Comparison of ENCODE assay signal across 1 cellular context in the genomic region with DNA sequence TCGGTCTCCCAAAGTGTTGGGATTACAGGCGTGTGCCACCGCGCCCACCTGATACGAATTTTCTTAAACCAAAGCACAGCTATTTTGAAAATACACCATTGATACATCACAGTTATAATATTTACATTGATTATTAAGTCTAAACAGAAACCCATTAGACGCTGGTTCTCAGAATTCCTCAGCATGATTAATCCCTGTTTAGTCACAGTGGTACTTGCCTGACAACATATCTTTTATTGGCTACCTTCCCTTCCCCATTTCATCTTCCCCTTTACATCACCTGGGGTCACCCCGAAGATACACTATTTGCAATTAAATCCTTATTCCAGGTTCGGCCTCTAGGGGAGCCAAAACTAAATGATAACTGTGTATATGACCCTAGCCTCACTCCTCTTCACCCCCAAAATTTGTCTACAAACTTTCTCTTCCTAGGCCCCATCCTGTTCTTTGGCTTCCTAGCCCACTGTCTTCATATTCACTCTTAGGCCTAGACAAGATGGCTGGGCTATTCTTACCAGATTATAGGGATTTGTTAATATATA.
TF ChIP-seq lines count a peak whose summit lies in the region.

No MANE protein-coding gene starts in this region.

TF ChIP-seq in H1, 55 proteins besides CTCF, POLR2A, EP300 and RAD21:
- TF ChIP-seq CTBP2 (IDR thresholded peaks at IDR 0.05; ENCODE audit: borderline replicate concordance, insufficient read depth, insufficient read length, low read length) (no peak), MAFK (IDR thresholded peaks at IDR 0.05; ENCODE audit: low read depth, low read length) (no peak), POU5F1 (IDR thresholded peaks at IDR 0.05; ENCODE audit: low read depth, low read length) (no peak), SIN3A (conservative IDR thresholded peaks at IDR 0.05 in 1 of 2, IDR thresholded peaks at IDR 0.05 in 1 of 2; ENCODE audit: low read depth in 1 of 2, low read length in 2 of 2) (no peak), CBX8 (IDR thresholded peaks at IDR 0.05; ENCODE audit: borderline replicate concordance, low read depth, low read length) (no peak), SP4 (IDR thresholded peaks at IDR 0.05; ENCODE audit: low read length) (no peak), CHD1 (IDR thresholded peaks at IDR 0.05; ENCODE audit: low read depth, low read length) (no peak), SP2 (IDR thresholded peaks at IDR 0.05; ENCODE audit: low read length) (no peak), KDM5A (IDR thresholded peaks at IDR 0.05; ENCODE audit: low read length) (no peak), CEBPB (IDR thresholded peaks at IDR 0.05; ENCODE audit: low read depth, low read length) (no peak), NANOG (IDR thresholded peaks at IDR 0.05; ENCODE audit: insufficient read depth, low read depth, low read length, poor library complexity, severe bottlenecking) (no peak)
- TF ChIP-seq, protein P1, sequence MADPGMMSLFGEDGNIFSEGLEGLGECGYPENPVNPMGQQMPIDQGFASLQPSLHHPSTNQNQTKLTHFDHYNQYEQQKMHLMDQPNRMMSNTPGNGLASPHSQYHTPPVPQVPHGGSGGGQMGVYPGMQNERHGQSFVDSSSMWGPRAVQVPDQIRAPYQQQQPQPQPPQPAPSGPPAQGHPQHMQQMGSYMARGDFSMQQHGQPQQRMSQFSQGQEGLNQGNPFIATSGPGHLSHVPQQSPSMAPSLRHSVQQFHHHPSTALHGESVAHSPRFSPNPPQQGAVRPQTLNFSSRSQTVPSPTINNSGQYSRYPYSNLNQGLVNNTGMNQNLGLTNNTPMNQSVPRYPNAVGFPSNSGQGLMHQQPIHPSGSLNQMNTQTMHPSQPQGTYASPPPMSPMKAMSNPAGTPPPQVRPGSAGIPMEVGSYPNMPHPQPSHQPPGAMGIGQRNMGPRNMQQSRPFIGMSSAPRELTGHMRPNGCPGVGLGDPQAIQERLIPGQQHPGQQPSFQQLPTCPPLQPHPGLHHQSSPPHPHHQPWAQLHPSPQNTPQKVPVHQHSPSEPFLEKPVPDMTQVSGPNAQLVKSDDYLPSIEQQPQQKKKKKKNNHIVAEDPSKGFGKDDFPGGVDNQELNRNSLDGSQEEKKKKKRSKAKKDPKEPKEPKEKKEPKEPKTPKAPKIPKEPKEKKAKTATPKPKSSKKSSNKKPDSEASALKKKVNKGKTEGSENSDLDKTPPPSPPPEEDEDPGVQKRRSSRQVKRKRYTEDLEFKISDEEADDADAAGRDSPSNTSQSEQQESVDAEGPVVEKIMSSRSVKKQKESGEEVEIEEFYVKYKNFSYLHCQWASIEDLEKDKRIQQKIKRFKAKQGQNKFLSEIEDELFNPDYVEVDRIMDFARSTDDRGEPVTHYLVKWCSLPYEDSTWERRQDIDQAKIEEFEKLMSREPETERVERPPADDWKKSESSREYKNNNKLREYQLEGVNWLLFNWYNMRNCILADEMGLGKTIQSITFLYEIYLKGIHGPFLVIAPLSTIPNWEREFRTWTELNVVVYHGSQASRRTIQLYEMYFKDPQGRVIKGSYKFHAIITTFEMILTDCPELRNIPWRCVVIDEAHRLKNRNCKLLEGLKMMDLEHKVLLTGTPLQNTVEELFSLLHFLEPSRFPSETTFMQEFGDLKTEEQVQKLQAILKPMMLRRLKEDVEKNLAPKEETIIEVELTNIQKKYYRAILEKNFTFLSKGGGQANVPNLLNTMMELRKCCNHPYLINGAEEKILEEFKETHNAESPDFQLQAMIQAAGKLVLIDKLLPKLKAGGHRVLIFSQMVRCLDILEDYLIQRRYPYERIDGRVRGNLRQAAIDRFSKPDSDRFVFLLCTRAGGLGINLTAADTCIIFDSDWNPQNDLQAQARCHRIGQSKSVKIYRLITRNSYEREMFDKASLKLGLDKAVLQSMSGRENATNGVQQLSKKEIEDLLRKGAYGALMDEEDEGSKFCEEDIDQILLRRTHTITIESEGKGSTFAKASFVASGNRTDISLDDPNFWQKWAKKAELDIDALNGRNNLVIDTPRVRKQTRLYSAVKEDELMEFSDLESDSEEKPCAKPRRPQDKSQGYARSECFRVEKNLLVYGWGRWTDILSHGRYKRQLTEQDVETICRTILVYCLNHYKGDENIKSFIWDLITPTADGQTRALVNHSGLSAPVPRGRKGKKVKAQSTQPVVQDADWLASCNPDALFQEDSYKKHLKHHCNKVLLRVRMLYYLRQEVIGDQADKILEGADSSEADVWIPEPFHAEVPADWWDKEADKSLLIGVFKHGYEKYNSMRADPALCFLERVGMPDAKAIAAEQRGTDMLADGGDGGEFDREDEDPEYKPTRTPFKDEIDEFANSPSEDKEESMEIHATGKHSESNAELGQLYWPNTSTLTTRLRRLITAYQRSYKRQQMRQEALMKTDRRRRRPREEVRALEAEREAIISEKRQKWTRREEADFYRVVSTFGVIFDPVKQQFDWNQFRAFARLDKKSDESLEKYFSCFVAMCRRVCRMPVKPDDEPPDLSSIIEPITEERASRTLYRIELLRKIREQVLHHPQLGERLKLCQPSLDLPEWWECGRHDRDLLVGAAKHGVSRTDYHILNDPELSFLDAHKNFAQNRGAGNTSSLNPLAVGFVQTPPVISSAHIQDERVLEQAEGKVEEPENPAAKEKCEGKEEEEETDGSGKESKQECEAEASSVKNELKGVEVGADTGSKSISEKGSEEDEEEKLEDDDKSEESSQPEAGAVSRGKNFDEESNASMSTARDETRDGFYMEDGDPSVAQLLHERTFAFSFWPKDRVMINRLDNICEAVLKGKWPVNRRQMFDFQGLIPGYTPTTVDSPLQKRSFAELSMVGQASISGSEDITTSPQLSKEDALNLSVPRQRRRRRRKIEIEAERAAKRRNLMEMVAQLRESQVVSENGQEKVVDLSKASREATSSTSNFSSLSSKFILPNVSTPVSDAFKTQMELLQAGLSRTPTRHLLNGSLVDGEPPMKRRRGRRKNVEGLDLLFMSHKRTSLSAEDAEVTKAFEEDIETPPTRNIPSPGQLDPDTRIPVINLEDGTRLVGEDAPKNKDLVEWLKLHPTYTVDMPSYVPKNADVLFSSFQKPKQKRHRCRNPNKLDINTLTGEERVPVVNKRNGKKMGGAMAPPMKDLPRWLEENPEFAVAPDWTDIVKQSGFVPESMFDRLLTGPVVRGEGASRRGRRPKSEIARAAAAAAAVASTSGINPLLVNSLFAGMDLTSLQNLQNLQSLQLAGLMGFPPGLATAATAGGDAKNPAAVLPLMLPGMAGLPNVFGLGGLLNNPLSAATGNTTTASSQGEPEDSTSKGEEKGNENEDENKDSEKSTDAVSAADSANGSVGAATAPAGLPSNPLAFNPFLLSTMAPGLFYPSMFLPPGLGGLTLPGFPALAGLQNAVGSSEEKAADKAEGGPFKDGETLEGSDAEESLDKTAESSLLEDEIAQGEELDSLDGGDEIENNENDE (IDR thresholded peaks at IDR 0.05; ENCODE audit: insufficient replicate concordance, low read length) = no peak
